Comparison of ENCODE assay signal across 19 cellular contexts in genomic region chr14:100115726-100116125, GRCh38. TPM values are rescaled to one million over a fixed set of nuclear protein-coding genes. Genes with fewer than 3 reads are reported as not detected.
DNase-seq lines count a peak whose midpoint lies in the region; ATAC-seq and TF ChIP-seq lines count a peak whose summit lies in the region.
"Had no signal": no experiment of that assay in that cellular context is flagged by ENCODE, and none has a peak within 500 bp of the region (broad histone marks: within the 10 kb centered on the region; RNA-seq: fewer than 3 reads in every experiment).

No MANE protein-coding gene starts in this region.

- H2AFZ ChIP-seq in neuronal stem cell (ENCODE audit: low read length), result no peak overlapping the region

- no peaks in the 10 kb centered on the region for H3K27me3 Mint-ChIP-seq in CD4-positive, CD25-positive, alpha-beta regulatory T cell
- H3K27me3 Mint-ChIP-seq: activated CD4-positive, alpha-beta memory T cell treated with anti-CD3 and anti-CD28 coated beads, Interleukin-2, amount 10 ng/mL, durations not matched to agents 7 days and 5 days had no signal

- no peak overlapping the region for H2BK5ac ChIP-seq in neuronal stem cell (ENCODE audit: low read length)

- no peak overlapping the region for H2BK12ac ChIP-seq in neuronal stem cell (ENCODE audit: low read length)

- no peak overlapping the region for H2BK15ac ChIP-seq in neuronal stem cell (ENCODE audit: low read length)

- H3K9me3 ChIP-seq in CD4-positive, CD25-positive, alpha-beta regulatory T cell (ENCODE audit: control insufficient read depth in 2 of 2, low read length in 2 of 2), result no peaks in the 10 kb centered on the region
- no peaks in the 10 kb centered on the region for H3K9me3 ChIP-seq in KOPT-K1 (ENCODE audit: insufficient read depth, low read length, poor library complexity, severe bottlenecking)
- H3K9me3 ChIP-seq in neuronal stem cell (replicated peaks in 1 of 2; ENCODE audit: control insufficient read depth in 2 of 2, insufficient read depth in 1 of 2, low read depth in 1 of 2, low read length in 2 of 2), result peaks cover 0 to 2% of the 10 kb centered on the region in 2 donors
- H3K9me3 ChIP-seq: right lobe of liver, uterus had no signal

- H3K9ac ChIP-seq in neuronal stem cell (ENCODE audit: low read depth, low read length, poor library complexity), result peak overlapping the region; percentile 7

- H3K4me1 Mint-ChIP-seq in CD4-positive, CD25-positive, alpha-beta regulatory T cell, result peaks cover 4 to 63% (median 24%) of the 10 kb centered on the region in 4 donors

- H3K27ac Mint-ChIP-seq in CD4-positive, CD25-positive, alpha-beta regulatory T cell, result peak overlapping the region in 1 of 3 donors; percentile 89
- H3K27ac Mint-ChIP-seq: activated CD4-positive, alpha-beta memory T cell treated with anti-CD3 and anti-CD28 coated beads, Interleukin-2, amount 10 ng/mL, durations not matched to agents 7 days and 5 days had no signal

- intact Hi-C loops in dorsolateral prefrontal cortex (cut with DNase I), result no loop called here
- intact Hi-C loops in left colon (cut with DNase I, micrococcal nuclease), result no loop called here

- no CpG with 5 or more reads among the region's 8 CpGs for WGBS in neuronal stem cell (ENCODE audit: extremely low coverage in 2 of 2, insufficient read length in 2 of 2, insufficient replicate concordance in 1 of 2), 2 donors

- no peak overlapping the region for H2AK5ac ChIP-seq in neuronal stem cell (ENCODE audit: low read depth, low read length)

- peak overlapping the region; percentile 0 for H3K27ac ChIP-seq in CD4-positive, CD25-positive, alpha-beta regulatory T cell (ENCODE audit: insufficient read depth, low read length, poor library complexity, severe bottlenecking)
- H3K27ac ChIP-seq in KOPT-K1 (ENCODE audit: low read depth, low read length, poor library complexity, severe bottlenecking) (peak overlapping the region; percentile 16), dorsolateral prefrontal cortex (peak overlapping the region; percentile 51 to 99 (median 95)), neuronal stem cell (replicated peaks; ENCODE audit: low read length) (no peak overlapping the region)
- H3K27ac ChIP-seq: right lobe of liver, RWPE1, uterus had no signal

- no peak overlapping the region for H3K4me2 ChIP-seq in neuronal stem cell (ENCODE audit: insufficient read depth, low read length, poor library complexity, severe bottlenecking)

- H3K36me3 ChIP-seq in CD4-positive, CD25-positive, alpha-beta regulatory T cell (ENCODE audit: control insufficient read depth, insufficient read depth, low read length), result peaks cover 97% of the 10 kb centered on the region
- H3K36me3 ChIP-seq in KOPT-K1 (ENCODE audit: insufficient read depth, low read length) (peaks cover 100% of the 10 kb centered on the region), neuronal stem cell (replicated peaks in 1 of 2; ENCODE audit: control insufficient read depth in 2 of 2, insufficient read depth in 2 of 2, low read length in 2 of 2) (peaks cover 0 to 20% of the 10 kb centered on the region in 2 donors)
- H3K36me3 ChIP-seq: uterus had no signal

- no peak overlapping the region for H3K4ac ChIP-seq in neuronal stem cell (ENCODE audit: low read length)

- H3K79me1 ChIP-seq in neuronal stem cell (ENCODE audit: low read depth, low read length), result no peaks in the 10 kb centered on the region

- peak overlapping the region; percentile 25 for H3K18ac ChIP-seq in neuronal stem cell (ENCODE audit: low read length)

- peak in 2 of 56 donors; percentile 8 to 11 for TF ChIP-seq CTCF in dorsolateral prefrontal cortex (IDR thresholded peaks at IDR 0.05 in 54 of 56, conservative IDR thresholded peaks at IDR 0.05 in 2 of 56; ENCODE audit: low read depth in 1 of 56, partially characterized antibody in 56 of 56)

- H4K91ac ChIP-seq in neuronal stem cell (ENCODE audit: low read depth, low read length, poor library complexity), result no peak overlapping the region

- H3K4me3 ChIP-seq in CD4-positive, CD25-positive, alpha-beta regulatory T cell (ENCODE audit: low read depth, low read length), result no peak overlapping the region
- H3K4me3 ChIP-seq in dorsolateral prefrontal cortex (no peak overlapping the region), neuronal stem cell (ENCODE audit: low read length in 2 of 2) (peak overlapping the region in 1 of 2 donors; percentile 9)
- H3K4me3 ChIP-seq: right lobe of liver, uterus had no signal

- no peak for DNase-seq in CD4-positive, CD25-positive, alpha-beta regulatory T cell
- DNase-seq in dorsolateral prefrontal cortex (peak in 2 of 10 donors; percentile 53 to 62), neuronal stem cell (ENCODE audit: low spot score) (no peak), OCI-M2 (lab: John Stamatoyannopoulos, UW; ENCODE audit: unreplicated experiment) (no peak), SKM-1 treated with dmso at 0.1 percent for 144 hours (lab: John Stamatoyannopoulos, UW; ENCODE audit: unreplicated experiment) (no peak), left colon (no peak)
- DNase-seq: activated CD4-positive, alpha-beta memory T cell treated with anti-CD3 and anti-CD28 coated beads, Interleukin-2, amount 10 ng/mL, durations not matched to agents 7 days and 5 days; AML-193; DMS 273 treated with DMSO at 0.1 percent for 48 hours; GF-D8; HCEC 1CT; left cardiac atrium; NCI-H1930; NCI-H510A treated with DMSO at 0.1 percent for 48 hours; uterus had no signal

- H3K9me3 Mint-ChIP-seq in CD4-positive, CD25-positive, alpha-beta regulatory T cell, result no peaks in the 10 kb centered on the region
- H3K9me3 Mint-ChIP-seq: activated CD4-positive, alpha-beta memory T cell treated with anti-CD3 and anti-CD28 coated beads, Interleukin-2, amount 10 ng/mL, durations not matched to agents 7 days and 5 days had no signal

- H2BK120ac ChIP-seq in neuronal stem cell (ENCODE audit: low read depth, low read length), result no peak overlapping the region

- H4K8ac ChIP-seq in neuronal stem cell (ENCODE audit: low read depth, low read length), result no peak overlapping the region

- H3K14ac ChIP-seq in neuronal stem cell (ENCODE audit: low read length), result no peak overlapping the region

- peaks cover 38% of the 10 kb centered on the region for H3K36me3 Mint-ChIP-seq in CD4-positive, CD25-positive, alpha-beta regulatory T cell

- no peaks in the 10 kb centered on the region for H3K27me3 ChIP-seq in CD4-positive, CD25-positive, alpha-beta regulatory T cell (ENCODE audit: control insufficient read depth, insufficient read depth, low read length)
- H3K27me3 ChIP-seq in dorsolateral prefrontal cortex (no peaks in the 10 kb centered on the region), neuronal stem cell (ENCODE audit: control insufficient read depth in 3 of 3, insufficient read depth in 3 of 3, low read depth in 1 of 3, low read length in 3 of 3) (peaks cover 0 to 1% (median 0%) of the 10 kb centered on the region in 3 experiments)
- H3K27me3 ChIP-seq: right lobe of liver, uterus had no signal

- peaks cover 9% of the 10 kb centered on the region for H3K4me1 ChIP-seq in CD4-positive, CD25-positive, alpha-beta regulatory T cell (ENCODE audit: control insufficient read depth, insufficient read depth, low read length, poor library complexity, severe bottlenecking)
- peaks cover 0 to 13% of the 10 kb centered on the region in 2 donors for H3K4me1 ChIP-seq in neuronal stem cell (ENCODE audit: control insufficient read depth in 2 of 2, insufficient read depth in 1 of 2, low read depth in 1 of 2, low read length in 2 of 2)
- H3K4me1 ChIP-seq: right lobe of liver, uterus had no signal

- H3K23ac ChIP-seq in neuronal stem cell (ENCODE audit: low read depth, low read length, poor library complexity), result no peak overlapping the region

- no peak for ATAC-seq in CD4-positive, CD25-positive, alpha-beta regulatory T cell (ENCODE audit: low read depth in 2 of 2)
- no peak for ATAC-seq in left colon
- ATAC-seq: left cardiac atrium, right lobe of liver had no signal

- H3K4me3 Mint-ChIP-seq in CD4-positive, CD25-positive, alpha-beta regulatory T cell, result no peak overlapping the region
- H3K4me3 Mint-ChIP-seq: activated CD4-positive, alpha-beta memory T cell treated with anti-CD3 and anti-CD28 coated beads, Interleukin-2, amount 10 ng/mL, durations not matched to agents 7 days and 5 days had no signal

RNA-seq across cellular contexts. Expression of gene DEGS2, which starts 43.7 kb away (rescaled TPM):
- not detected for total RNA-seq in CD4-positive, CD25-positive, alpha-beta regulatory T cell
- polyA plus RNA-seq in CD4-positive, CD25-positive, alpha-beta regulatory T cell, result under 1 TPM; 0.09 to 0.35 (median 0.17) TPM
- total RNA-seq in dorsolateral prefrontal cortex (10 to 100 TPM in 32 of 120 experiments, 1 to 10 TPM in 88; 2.3 to 20.6 (median 7.7) TPM), left colon (10 to 100 TPM; 25.0 to 36.9 TPM)
- 0.11 TPM for polyA plus RNA-seq in neuronal stem cell (2013, experiment 1 of 2)
- polyA plus RNA-seq in neuronal stem cell (2013, experiment 2 of 2), result 0.07 TPM
- total RNA-seq: astrocyte had no signal

RNA-seq across cellular contexts. Expression of gene EVL, which starts 50.5 kb away (rescaled TPM):
- total RNA-seq in CD4-positive, CD25-positive, alpha-beta regulatory T cell, result 1,219 TPM
- polyA plus RNA-seq in CD4-positive, CD25-positive, alpha-beta regulatory T cell, result 100 to 1,000 TPM; 118 to 141 (median 136) TPM
- 100 to 1,000 TPM; 166 to 443 (median 325) TPM for total RNA-seq in dorsolateral prefrontal cortex
- polyA plus RNA-seq in neuronal stem cell (2013, experiment 1 of 2), result 130 TPM
- 124 TPM for polyA plus RNA-seq in neuronal stem cell (2013, experiment 2 of 2)
- total RNA-seq in left colon, result 10 to 100 TPM in 1 of 2 donors, 1 to 10 TPM in 1; 9.7 to 25.0 TPM

Comparison
In these comparisons a context has a peak if more than half of its experiments do, and no peak if none do; other contexts are left out.
1. RNA of gene EVL, which starts 50.5 kb away (total RNA-seq): 1,219 TPM in CD4-positive, CD25-positive, alpha-beta regulatory T cell (single experiment) and 166 to 443 TPM in dorsolateral prefrontal cortex; 9.7 to 25.0 TPM in left colon; every median in the first group is over 4 times any median in the second.